Comparison of ENCODE assay signal across 12 cellular contexts in the genomic region with DNA sequence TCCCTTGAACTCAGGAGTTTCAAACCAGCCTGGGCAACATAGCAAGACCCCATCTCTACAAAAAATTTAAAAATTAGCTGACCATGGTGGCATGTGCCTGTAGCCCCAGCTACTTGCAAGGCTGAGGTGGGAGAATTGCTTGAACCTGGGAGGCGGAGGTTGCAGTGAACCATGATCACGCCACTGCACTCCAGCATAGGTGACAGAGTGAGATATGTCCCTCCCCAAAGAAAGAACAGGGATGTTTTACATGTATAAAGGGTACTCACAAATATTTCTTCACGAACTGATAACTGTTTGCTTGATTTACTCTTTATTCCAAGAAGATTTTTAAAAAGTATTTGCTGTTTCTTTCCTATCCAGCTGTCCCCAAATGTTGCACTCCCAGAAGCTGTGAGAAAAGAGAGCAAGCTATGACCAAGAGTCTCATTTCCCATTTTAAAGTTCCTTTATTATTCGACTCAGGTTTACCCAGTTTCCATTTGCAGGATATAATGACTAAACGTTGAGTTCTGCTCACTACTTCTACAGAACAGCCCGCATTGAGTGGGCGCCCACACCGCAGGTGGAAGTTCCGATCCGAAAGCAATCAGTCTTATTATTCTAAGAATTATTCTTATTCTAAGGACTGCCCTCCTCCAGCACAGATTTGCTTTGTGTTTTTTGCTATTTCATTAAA.
DNase-seq lines count a peak whose midpoint lies in the region; ATAC-seq and TF ChIP-seq lines count a peak whose summit lies in the region.
"Had no signal": no experiment of that assay in that cellular context is flagged by ENCODE, and none has a peak within 500 bp of the region (broad histone marks: within the 10 kb centered on the region; RNA-seq: fewer than 3 reads in every experiment).

No MANE protein-coding gene starts in this region.

- no peak overlapping the region for H3K4me3 Mint-ChIP-seq in T-helper 17 cell
- no peak overlapping the region for H3K4me3 Mint-ChIP-seq in activated CD8-positive, alpha-beta memory T cell treated with anti-CD3 and anti-CD28 coated beads, Interleukin-2, amount 10 ng/mL, durations not matched to agents 7 days and 5 days
- H3K4me3 Mint-ChIP-seq: activated CD4-positive, alpha-beta memory T cell treated with anti-CD3 and anti-CD28 coated beads, Interleukin-2, amount 10 ng/mL, durations not matched to agents 7 days and 5 days had no signal

- H3K4me1 Mint-ChIP-seq in T-helper 17 cell = peaks cover 13% of the 10 kb centered on the region
- H3K4me1 Mint-ChIP-seq in activated CD8-positive, alpha-beta memory T cell treated with anti-CD3 and anti-CD28 coated beads, Interleukin-2, amount 10 ng/mL, durations not matched to agents 7 days and 5 days = peaks cover 12% of the 10 kb centered on the region
- H3K4me1 Mint-ChIP-seq: activated CD4-positive, alpha-beta memory T cell treated with anti-CD3 and anti-CD28 coated beads, Interleukin-2, amount 10 ng/mL, durations not matched to agents 7 days and 5 days had no signal

- CTCF ChIA-PET in activated CD8-positive, alpha-beta memory T cell treated with anti-CD3 and anti-CD28 coated beads, Interleukin-2, amount 10 ng/mL, durations not matched to agents 7 days and 5 days (lab: Charles Lee) = no interaction called here

- ATAC-seq in GM19328 (IDR thresholded peaks at IDR 0.05; ENCODE audit: unreplicated experiment) (peak; percentile 71), HG02840 (IDR thresholded peaks at IDR 0.05; ENCODE audit: low FRiP score, unreplicated experiment) (peak; percentile 52), T-helper 17 cell (no peak)
- ATAC-seq in activated CD8-positive, alpha-beta memory T cell treated with anti-CD3 and anti-CD28 coated beads, Interleukin-2, amount 10 ng/mL, durations not matched to agents 7 days and 5 days = no peak

- TF ChIP-seq CTCF in GM10266 (IDR thresholded peaks at IDR 0.05; ENCODE audit: control insufficient read depth, insufficient read depth, low read depth, missing control alignments) = no peak

- H3K27me3 Mint-ChIP-seq in T-helper 17 cell = no peaks in the 10 kb centered on the region
- no peaks in the 10 kb centered on the region for H3K27me3 Mint-ChIP-seq in activated CD8-positive, alpha-beta memory T cell treated with anti-CD3 and anti-CD28 coated beads, Interleukin-2, amount 10 ng/mL, durations not matched to agents 7 days and 5 days
- H3K27me3 Mint-ChIP-seq: activated CD4-positive, alpha-beta memory T cell treated with anti-CD3 and anti-CD28 coated beads, Interleukin-2, amount 10 ng/mL, durations not matched to agents 7 days and 5 days had no signal

- H3K36me3 Mint-ChIP-seq in T-helper 17 cell (ENCODE audit: low read depth) = peaks cover 4% of the 10 kb centered on the region
- peaks cover 35% of the 10 kb centered on the region for H3K36me3 Mint-ChIP-seq in activated CD8-positive, alpha-beta memory T cell treated with anti-CD3 and anti-CD28 coated beads, Interleukin-2, amount 10 ng/mL, durations not matched to agents 7 days and 5 days

- peak overlapping the region; percentile 57 for H3K27ac Mint-ChIP-seq in T-helper 17 cell
- H3K27ac Mint-ChIP-seq in activated CD8-positive, alpha-beta memory T cell treated with anti-CD3 and anti-CD28 coated beads, Interleukin-2, amount 10 ng/mL, durations not matched to agents 7 days and 5 days = no peak overlapping the region
- H3K27ac Mint-ChIP-seq: activated CD4-positive, alpha-beta memory T cell treated with anti-CD3 and anti-CD28 coated beads, Interleukin-2, amount 10 ng/mL, durations not matched to agents 7 days and 5 days had no signal

- DNase-seq in GM10266 (ENCODE audit: extremely low spot score) (peak; percentile 29), T-helper 17 cell (no peak), SW 1271 (lab: John Stamatoyannopoulos, UW) (no peak), NCI-H2196 treated with DMSO at 0.1 percent for 48 hours (lab: John Stamatoyannopoulos, UW; ENCODE audit: unreplicated experiment) (no peak), HT-29 (ENCODE audit: low spot score) (no peak)
- no peak for DNase-seq in activated CD8-positive, alpha-beta memory T cell treated with anti-CD3 and anti-CD28 coated beads, Interleukin-2, amount 10 ng/mL, durations not matched to agents 7 days and 5 days
- DNase-seq: activated CD4-positive, alpha-beta memory T cell treated with anti-CD3 and anti-CD28 coated beads, Interleukin-2, amount 10 ng/mL, durations not matched to agents 7 days and 5 days; NCI-H1048; stimulated activated CD8-positive, alpha-beta memory T cell treated with anti-CD3 and anti-CD28 coated beads, Interleukin-4, amount 100 ng/mL, for 48 hours had no signal

- H3K9me3 ChIP-seq in T-helper 17 cell (ENCODE audit: control insufficient read depth, low read length, poor library complexity, severe bottlenecking) = no peaks in the 10 kb centered on the region
- H3K9me3 ChIP-seq: ascending aorta had no signal

- no peaks in the 10 kb centered on the region for H3K9me3 Mint-ChIP-seq in activated CD8-positive, alpha-beta memory T cell treated with anti-CD3 and anti-CD28 coated beads, Interleukin-2, amount 10 ng/mL, durations not matched to agents 7 days and 5 days (ENCODE audit: low read depth)
- H3K9me3 Mint-ChIP-seq: activated CD4-positive, alpha-beta memory T cell treated with anti-CD3 and anti-CD28 coated beads, Interleukin-2, amount 10 ng/mL, durations not matched to agents 7 days and 5 days had no signal

Comparison
In these comparisons a context has a peak if more than half of its experiments do, and no peak if none do; other contexts are left out.
1. ATAC-seq: peak in GM19328 (single experiment) and HG02840 (single experiment); none in T-helper 17 cell (single experiment) and activated CD8-positive, alpha-beta memory T cell treated with anti-CD3 and anti-CD28 coated beads, Interleukin-2, amount 10 ng/mL, durations not matched to agents 7 days and 5 days (single experiment).